ENCODE assay signal across 11 cellular contexts in the genomic region with DNA sequence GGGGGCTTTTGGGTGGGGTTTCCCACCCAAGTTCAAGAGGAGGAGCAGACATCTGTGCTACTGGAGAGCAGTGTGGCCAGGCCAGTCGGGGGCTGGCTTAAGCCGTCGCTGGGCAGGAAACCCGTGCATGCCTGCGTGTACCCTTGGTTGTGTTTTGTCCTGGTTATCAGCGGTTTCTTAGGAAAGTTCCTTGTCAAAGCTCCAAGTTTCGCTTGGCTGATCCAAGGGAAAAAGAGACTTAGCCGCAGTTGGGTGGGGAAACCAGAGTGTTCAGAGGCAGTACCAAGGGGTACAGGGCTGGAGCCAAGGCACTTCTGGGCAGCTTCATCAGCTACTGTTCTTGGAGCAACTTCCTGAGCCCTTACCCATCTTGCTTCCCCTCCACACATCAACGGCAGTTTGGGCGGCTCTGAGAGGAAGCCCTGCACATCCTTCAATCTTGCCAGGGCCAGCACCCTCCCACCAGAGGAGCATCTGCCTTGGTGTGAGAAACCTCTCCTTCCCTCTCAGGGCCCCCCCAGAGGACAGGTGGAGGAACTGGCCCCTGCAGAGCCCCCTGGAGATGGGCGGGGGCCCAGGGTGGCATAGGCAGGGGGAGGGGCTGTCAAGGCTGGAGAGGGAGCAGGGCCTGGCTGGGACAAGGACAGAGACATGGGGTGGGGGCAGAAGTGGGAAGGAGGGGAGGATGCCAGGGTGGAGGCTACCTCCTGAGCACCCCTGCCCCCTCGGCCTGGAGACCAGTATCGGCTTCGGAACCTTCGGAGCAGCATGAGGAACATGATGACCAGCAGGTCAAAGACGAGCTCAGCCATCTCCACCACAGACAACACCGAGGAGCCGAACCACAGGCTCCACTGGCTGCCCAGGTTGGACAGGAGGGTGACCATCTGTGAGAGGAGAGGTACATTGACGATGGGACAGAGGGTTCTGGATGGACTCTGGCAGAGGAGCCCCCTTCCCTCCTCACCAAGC. TPM values are rescaled to one million over a fixed set of nuclear protein-coding genes. Genes with fewer than 3 reads are reported as not detected.
A peak's percentile ranks its signal among the peaks of the same experiment; 100 is the strongest.
DNase-seq lines count a peak whose midpoint lies in the region; ATAC-seq and TF ChIP-seq lines count a peak whose summit lies in the region.
"Had no signal": no experiment of that assay in that cellular context is flagged by ENCODE, and none has a peak within 500 bp of the region (broad histone marks: within the 10 kb centered on the region; RNA-seq: fewer than 3 reads in every experiment).

No MANE protein-coding gene starts in this region.

- H3K4me3 Mint-ChIP-seq in CD4-positive, alpha-beta T cell: no peak overlapping the region
- H3K4me3 Mint-ChIP-seq in activated CD8-positive, alpha-beta T cell treated with anti-CD3 and anti-CD28 coated beads for 36 hours: no peak overlapping the region

- H3K36me3 ChIP-seq in left ventricle myocardium inferior: no peaks in the 10 kb centered on the region

- DNase-seq in CD4-positive, alpha-beta T cell: no peak
- DNase-seq in activated CD8-positive, alpha-beta T cell treated with anti-CD3 and anti-CD28 coated beads for 36 hours: no peak
- DNase-seq in left ventricle myocardium inferior (peak; percentile 61), sciatic nerve (ENCODE audit: low spot score) (no peak), inferior parietal cortex (ENCODE audit: extremely low spot score) (no peak), hypothalamus (lab: John Stamatoyannopoulos, UW) (no peak), foreskin keratinocyte (no peak), NCI-H2081 treated with DMSO at 0.1 percent for 48 hours (lab: John Stamatoyannopoulos, UW) (no peak)
- DNase-seq: retina had no signal

- no peaks in the 10 kb centered on the region for H3K27me3 ChIP-seq in CD4-positive, alpha-beta T cell (ENCODE audit: control insufficient read depth, insufficient read depth, low read length)
- H3K27me3 ChIP-seq in left ventricle myocardium inferior (ENCODE audit: low read depth) (no peaks in the 10 kb centered on the region), foreskin keratinocyte (no peaks in the 10 kb centered on the region)

- CTCF ChIA-PET in CD4-positive, alpha-beta T cell (lab: Charles Lee): no interaction called here
- CTCF ChIA-PET in activated CD8-positive, alpha-beta T cell treated with anti-CD3 and anti-CD28 coated beads for 36 hours (lab: Charles Lee): interaction anchor here (1.0 to 2.6 kb wide), 5 partner anchors 19 to 419 kb away, joined by 3 to 10 read pairs (median 3); no protein-coding TSS in a partner anchor

- peak; percentile 55 for ATAC-seq in CD4-positive, alpha-beta T cell (ENCODE audit: poor library complexity)
- peak; percentile 10 for ATAC-seq in activated CD8-positive, alpha-beta T cell treated with anti-CD3 and anti-CD28 coated beads for 36 hours
- ATAC-seq in sciatic nerve: peak; percentile 84
- ATAC-seq in foreskin keratinocyte: no peak

- no peak for TF ChIP-seq CTCF in CD4-positive, alpha-beta T cell (IDR thresholded peaks at IDR 0.05)
- TF ChIP-seq CTCF in activated CD8-positive, alpha-beta T cell treated with anti-CD3 and anti-CD28 coated beads for 36 hours (IDR thresholded peaks at IDR 0.05): no peak
- TF ChIP-seq CTCF in left ventricle myocardium inferior (IDR thresholded peaks at IDR 0.05; ENCODE audit: borderline replicate concordance) (no peak), foreskin keratinocyte (conservative IDR thresholded peaks at IDR 0.05) (no peak)

- peaks cover 46% of the 10 kb centered on the region for H3K4me1 Mint-ChIP-seq in CD4-positive, alpha-beta T cell (ENCODE audit: low read depth)
- H3K4me1 Mint-ChIP-seq in activated CD8-positive, alpha-beta T cell treated with anti-CD3 and anti-CD28 coated beads for 36 hours (ENCODE audit: low read depth): peaks cover 39% of the 10 kb centered on the region

- H3K4me1 ChIP-seq in left ventricle myocardium inferior (peaks cover 54% of the 10 kb centered on the region), foreskin keratinocyte (peaks cover 7% of the 10 kb centered on the region)

- no peak overlapping the region for H3K27ac ChIP-seq in CD4-positive, alpha-beta T cell (ENCODE audit: low read depth, low read length)
- peak overlapping the region; percentile 77 for H3K27ac ChIP-seq in left ventricle myocardium inferior (replicated peaks)
- H3K27ac ChIP-seq in foreskin keratinocyte: no peak overlapping the region

- no peaks in the 10 kb centered on the region for H3K9me3 ChIP-seq in CD4-positive, alpha-beta T cell (ENCODE audit: control insufficient read depth, low read length)
- no peaks in the 10 kb centered on the region for H3K9me3 ChIP-seq in left ventricle myocardium inferior (replicated peaks)

- no peaks in the 10 kb centered on the region for H3K36me3 Mint-ChIP-seq in CD4-positive, alpha-beta T cell (ENCODE audit: low read depth)
- no peaks in the 10 kb centered on the region for H3K36me3 Mint-ChIP-seq in activated CD8-positive, alpha-beta T cell treated with anti-CD3 and anti-CD28 coated beads for 36 hours (ENCODE audit: low read depth)

- POLR2A ChIA-PET in CD4-positive, alpha-beta T cell (lab: Charles Lee): no interaction called here
- POLR2A ChIA-PET in activated CD8-positive, alpha-beta T cell treated with anti-CD3 and anti-CD28 coated beads for 36 hours (lab: Charles Lee): interaction anchor here (0.6 to 1.2 kb wide), 5 partner anchors 11 to 105 kb away, joined by 3 read pairs; no protein-coding TSS in a partner anchor

- no peaks in the 10 kb centered on the region for H3K9me3 Mint-ChIP-seq in CD4-positive, alpha-beta T cell
- no peaks in the 10 kb centered on the region for H3K9me3 Mint-ChIP-seq in activated CD8-positive, alpha-beta T cell treated with anti-CD3 and anti-CD28 coated beads for 36 hours

- H3K27ac Mint-ChIP-seq in CD4-positive, alpha-beta T cell: no peak overlapping the region
- peak overlapping the region; percentile 8 for H3K27ac Mint-ChIP-seq in activated CD8-positive, alpha-beta T cell treated with anti-CD3 and anti-CD28 coated beads for 36 hours

- H3K4me3 ChIP-seq in left ventricle myocardium inferior: peak overlapping the region; percentile 32

- no peaks in the 10 kb centered on the region for H3K27me3 Mint-ChIP-seq in CD4-positive, alpha-beta T cell
- no peaks in the 10 kb centered on the region for H3K27me3 Mint-ChIP-seq in activated CD8-positive, alpha-beta T cell treated with anti-CD3 and anti-CD28 coated beads for 36 hours

- intact Hi-C loops in CD4-positive, alpha-beta T cell (cut with DNase I, micrococcal nuclease): no loop called here
- intact Hi-C loops in activated CD8-positive, alpha-beta T cell treated with anti-CD3 and anti-CD28 coated beads for 36 hours (cut with micrococcal nuclease): no loop called here
- intact Hi-C loops in left ventricle myocardium inferior (cut with micrococcal nuclease) (no loop called here), sciatic nerve (cut with DNase I) (no loop called here)

RNA-seq across cellular contexts. Expression of a gene that starts 5.8 kb away (rescaled TPM):
- 10 to 100 TPM; 16.3 to 19.2 TPM for total RNA-seq in CD4-positive, alpha-beta T cell
- 10 to 100 TPM; 40.6 TPM for total RNA-seq in activated CD8-positive, alpha-beta T cell treated with anti-CD3 and anti-CD28 coated beads for 36 hours
- total RNA-seq in left ventricle myocardium inferior (45.6 TPM), sciatic nerve (215 TPM), foreskin keratinocyte (125 and 135 TPM in 2 replicates)
- polyA plus RNA-seq in foreskin keratinocyte: 113 TPM in 2 replicates

RNA-seq across cellular contexts. Expression of a gene that starts 27.7 kb away (rescaled TPM):
- total RNA-seq in CD4-positive, alpha-beta T cell: 1 to 10 TPM; 1.1 to 2.0 TPM
- 1 to 10 TPM; 2.3 to 3.8 TPM for total RNA-seq in activated CD8-positive, alpha-beta T cell treated with anti-CD3 and anti-CD28 coated beads for 36 hours
- total RNA-seq in left ventricle myocardium inferior: 0.22 TPM
- 16.8 TPM for total RNA-seq in sciatic nerve
- total RNA-seq in foreskin keratinocyte: 1.1 and 3.2 TPM in 2 replicates
- 1.2 and 3.2 TPM in 2 replicates for polyA plus RNA-seq in foreskin keratinocyte
- total RNA-seq: SK-MEL-5, temporal lobe had no signal

RNA-seq across cellular contexts. Expression of a gene that starts 36.3 kb away (rescaled TPM):
- under 1 TPM; 0.38 to 0.67 TPM for total RNA-seq in CD4-positive, alpha-beta T cell
- total RNA-seq in activated CD8-positive, alpha-beta T cell treated with anti-CD3 and anti-CD28 coated beads for 36 hours: 1 to 10 TPM; 1.5 to 1.6 TPM
- 23.5 TPM for total RNA-seq in left ventricle myocardium inferior
- 99.7 TPM for total RNA-seq in sciatic nerve
- 112 and 121 TPM in 2 replicates for total RNA-seq in foreskin keratinocyte
- polyA plus RNA-seq in foreskin keratinocyte: 119 and 138 TPM in 2 replicates

RNA-seq across cellular contexts. Expression of a gene that starts 37.2 kb away (rescaled TPM):
- total RNA-seq in CD4-positive, alpha-beta T cell: not detected
- not detected for total RNA-seq in activated CD8-positive, alpha-beta T cell treated with anti-CD3 and anti-CD28 coated beads for 36 hours
- total RNA-seq in left ventricle myocardium inferior (0.08 TPM), sciatic nerve (5.2 TPM), foreskin keratinocyte (3.3 and 4.5 TPM in 2 replicates)
- polyA plus RNA-seq in foreskin keratinocyte: 3.5 and 3.6 TPM in 2 replicates
- total RNA-seq: SK-MEL-5, temporal lobe had no signal
